ENCODE assay signal across 8 cellular contexts in the genomic region with DNA sequence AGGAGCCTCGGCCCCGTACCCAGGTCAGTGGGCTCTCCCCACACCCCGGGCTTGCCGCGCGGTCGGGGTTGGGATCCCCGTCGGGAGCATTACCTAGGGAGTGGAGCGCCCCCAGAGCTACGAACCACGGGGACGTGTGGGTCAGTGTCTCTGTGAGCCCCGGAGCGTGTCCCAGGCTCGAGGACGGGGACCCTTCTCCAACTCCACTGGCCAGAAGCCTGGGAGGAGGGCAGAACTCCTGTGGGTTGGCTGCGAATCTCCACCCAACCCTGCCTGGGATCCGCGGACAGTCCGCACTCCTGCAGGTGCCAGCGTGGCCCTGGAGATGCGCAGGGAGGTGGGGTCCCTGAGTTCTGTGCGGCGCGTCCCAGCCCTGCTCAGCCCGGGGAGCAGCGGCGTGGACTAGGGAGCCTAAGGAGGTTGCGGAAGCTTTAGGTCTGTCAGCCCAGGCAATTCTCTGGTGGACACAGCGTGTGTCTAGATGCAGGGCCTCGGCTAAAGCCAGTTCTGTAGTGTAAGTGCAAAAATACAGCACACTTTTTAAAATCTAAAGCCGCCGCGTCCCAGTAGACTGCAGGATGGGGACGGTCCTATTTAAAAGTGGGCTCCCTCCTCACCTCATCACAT. TPM values are rescaled to one million over a fixed set of nuclear protein-coding genes. Genes with fewer than 3 reads are reported as not detected.
A peak's percentile ranks its signal among the peaks of the same experiment; 100 is the strongest.
DNase-seq lines count a peak whose midpoint lies in the region; ATAC-seq and TF ChIP-seq lines count a peak whose summit lies in the region.

No MANE protein-coding gene starts in this region.

- peaks cover 1% of the 10 kb centered on the region for H3K36me3 Mint-ChIP-seq in activated T-helper 1 cell treated with anti-CD3 and anti-CD28 coated beads, Interleukin-12 subunit alpha, Interleukin-12 subunit beta, Interleukin-2, Interleukin-4 antibody, amounts not matched to agents 30 ng/mL and 10 ng/mL and 1 ng/mL, durations not matched to agents 14 hours and 24 hours and 36 hours (ENCODE audit: low read depth)

- ATAC-seq in HG03097 (IDR thresholded peaks at IDR 0.05; ENCODE audit: low FRiP score, unreplicated experiment), result peak; percentile 6
- no peak for ATAC-seq in HG03469 (IDR thresholded peaks at IDR 0.05; ENCODE audit: unreplicated experiment)

- H3K9me3 ChIP-seq in ovary, result no peaks in the 10 kb centered on the region

- peaks cover 33% of the 10 kb centered on the region for H3K27me3 Mint-ChIP-seq in activated T-helper 1 cell treated with anti-CD3 and anti-CD28 coated beads, Interleukin-12 subunit alpha, Interleukin-12 subunit beta, Interleukin-2, Interleukin-4 antibody, amounts not matched to agents 30 ng/mL and 10 ng/mL and 1 ng/mL, durations not matched to agents 14 hours and 24 hours and 36 hours (ENCODE audit: insufficient read depth)

- no peak for TF ChIP-seq CTCF in ovary (IDR thresholded peaks at IDR 0.05)

- H3K4me3 Mint-ChIP-seq in activated T-helper 1 cell treated with anti-CD3 and anti-CD28 coated beads, Interleukin-12 subunit alpha, Interleukin-12 subunit beta, Interleukin-2, Interleukin-4 antibody, amounts not matched to agents 30 ng/mL and 10 ng/mL and 1 ng/mL, durations not matched to agents 14 hours and 24 hours and 36 hours, result peak overlapping the region; percentile 91

- H3K27me3 ChIP-seq in ovary, result no peaks in the 10 kb centered on the region

- intact Hi-C loops in activated T-helper 1 cell treated with anti-CD3 and anti-CD28 coated beads, Interleukin-12 subunit alpha, Interleukin-12 subunit beta, Interleukin-2, Interleukin-4 antibody, amounts not matched to agents 30 ng/mL and 10 ng/mL and 1 ng/mL, durations not matched to agents 14 hours and 24 hours and 36 hours (cut with micrococcal nuclease), result loop anchor here (5.0 to 10.0 kb wide), 2 partner anchors 589 to 1282 kb away; partner anchors contain the start of genes FHIP1B, OR2D3 and ZNF215
- intact Hi-C loops in ovary (cut with DNase I), result no loop called here

- H3K4me3 ChIP-seq in ovary, result peak overlapping the region; percentile 93

- no peak overlapping the region for H3K27ac Mint-ChIP-seq in activated T-helper 1 cell treated with anti-CD3 and anti-CD28 coated beads, Interleukin-12 subunit alpha, Interleukin-12 subunit beta, Interleukin-2, Interleukin-4 antibody, amounts not matched to agents 30 ng/mL and 10 ng/mL and 1 ng/mL, durations not matched to agents 14 hours and 24 hours and 36 hours

- H3K27ac ChIP-seq in ovary, result peak overlapping the region; percentile 94

- TF ChIP-seq EP300 in ovary (IDR thresholded peaks at IDR 0.05), result no peak

- H3K4me1 Mint-ChIP-seq in activated T-helper 1 cell treated with anti-CD3 and anti-CD28 coated beads, Interleukin-12 subunit alpha, Interleukin-12 subunit beta, Interleukin-2, Interleukin-4 antibody, amounts not matched to agents 30 ng/mL and 10 ng/mL and 1 ng/mL, durations not matched to agents 14 hours and 24 hours and 36 hours (ENCODE audit: low read depth), result peaks cover 10% of the 10 kb centered on the region

- no peak for TF ChIP-seq POLR2A in ovary (IDR thresholded peaks at IDR 0.05)

- no peaks in the 10 kb centered on the region for H3K9me3 Mint-ChIP-seq in activated T-helper 1 cell treated with anti-CD3 and anti-CD28 coated beads, Interleukin-12 subunit alpha, Interleukin-12 subunit beta, Interleukin-2, Interleukin-4 antibody, amounts not matched to agents 30 ng/mL and 10 ng/mL and 1 ng/mL, durations not matched to agents 14 hours and 24 hours and 36 hours

- DNase-seq in activated CD8-positive, alpha-beta memory T cell treated with anti-CD3 and anti-CD28 coated beads, Interleukin-2, amount 50 U/mL, for 48 hours, result peak; percentile 65
- DNase-seq in activated CD8-positive, alpha-beta memory T cell treated with anti-CD3 and anti-CD28 coated beads for 24 hours, result no peak
- DNase-seq in activated T-helper 1 cell treated with anti-CD3 and anti-CD28 coated beads, Interleukin-12 subunit alpha, Interleukin-12 subunit beta, Interleukin-2, Interleukin-4 antibody, amounts not matched to agents 30 ng/mL and 10 ng/mL and 1 ng/mL, durations not matched to agents 14 hours and 24 hours and 36 hours (ENCODE audit: low spot score), result no peak
- DNase-seq in globus pallidus (ENCODE audit: low spot score) (peak; percentile 49), ovary (peak in 2 of 5 donors; percentile 27), cortex of kidney (lab: John Stamatoyannopoulos, UW) (no peak)

- 2 to 4% (median 3%) methylated on average over 24 to 36 of the region's 36 CpGs for WGBS in ovary, 3 donors

- H3K36me3 ChIP-seq in ovary, result no peaks in the 10 kb centered on the region

- H3K4me1 ChIP-seq in ovary (ENCODE audit: insufficient read depth), result peaks cover 7% of the 10 kb centered on the region

RNA-seq across cellular contexts. Expression of gene PPFIBP2, which starts 0.4 kb away (rescaled TPM):
- total RNA-seq in activated T-helper 1 cell treated with anti-CD3 and anti-CD28 coated beads, Interleukin-12 subunit alpha, Interleukin-12 subunit beta, Interleukin-2, Interleukin-4 antibody, amounts not matched to agents 30 ng/mL and 10 ng/mL and 1 ng/mL, durations not matched to agents 14 hours and 24 hours and 36 hours, result 0.62 and 2.9 TPM in 2 replicates
- 10 to 100 TPM; 18.0 to 32.7 (median 20.7) TPM for total RNA-seq in ovary
- 10 to 100 TPM in 1 of 2 donors, 1 to 10 TPM in 1; 9.6 to 36.2 TPM for polyA plus RNA-seq in ovary

RNA-seq across cellular contexts. Expression of gene OLFML1, which starts 28.9 kb away (rescaled TPM):
- total RNA-seq in activated T-helper 1 cell treated with anti-CD3 and anti-CD28 coated beads, Interleukin-12 subunit alpha, Interleukin-12 subunit beta, Interleukin-2, Interleukin-4 antibody, amounts not matched to agents 30 ng/mL and 10 ng/mL and 1 ng/mL, durations not matched to agents 14 hours and 24 hours and 36 hours, result not detected in 2 replicates
- total RNA-seq in ovary, result 10 to 100 TPM; 16.3 to 52.2 (median 38.8) TPM
- 100 to 1,000 TPM in 1 of 2 donors, 10 to 100 TPM in 1; 32.8 to 114 TPM for polyA plus RNA-seq in ovary

Comparison
In these comparisons a context has a peak if more than half of its experiments do, and no peak if none do; other contexts are left out.
1. DNase-seq: peak in activated CD8-positive, alpha-beta memory T cell treated with anti-CD3 and anti-CD28 coated beads, Interleukin-2, amount 50 U/mL, for 48 hours (single experiment) and globus pallidus (single experiment); none in activated CD8-positive, alpha-beta memory T cell treated with anti-CD3 and anti-CD28 coated beads for 24 hours (single experiment), activated T-helper 1 cell treated with anti-CD3 and anti-CD28 coated beads, Interleukin-12 subunit alpha, Interleukin-12 subunit beta, Interleukin-2, Interleukin-4 antibody, amounts not matched to agents 30 ng/mL and 10 ng/mL and 1 ng/mL, durations not matched to agents 14 hours and 24 hours and 36 hours (single experiment) and cortex of kidney (single experiment).
2. RNA of gene OLFML1, which starts 28.9 kb away (total RNA-seq): 16.3 to 52.2 TPM in ovary; not detected in activated T-helper 1 cell treated with anti-CD3 and anti-CD28 coated beads, Interleukin-12 subunit alpha, Interleukin-12 subunit beta, Interleukin-2, Interleukin-4 antibody, amounts not matched to agents 30 ng/mL and 10 ng/mL and 1 ng/mL, durations not matched to agents 14 hours and 24 hours and 36 hours; every median in the first group is over 10 times any median in the second.